Comparison of ENCODE assay signal across 1 cellular context in genomic region chr7:37893359-37893758, GRCh38.
TF ChIP-seq lines count a peak whose summit lies in the region.

No MANE protein-coding gene starts in this region.

TF ChIP-seq in WTC11, 78 proteins besides CTCF, POLR2A, EP300 and RAD21 (continued from another document):
- TF ChIP-seq E2F1 (CRISPR knock-in tag; IDR thresholded peaks at IDR 0.05) (no peak), SP1 (CRISPR knock-in tag; conservative IDR thresholded peaks at IDR 0.05) (no peak), ZNF121 (CRISPR knock-in tag; IDR thresholded peaks at IDR 0.05) (no peak)
TF ChIP-seq in WTC11: peak in this region for 0.
